Comparison of ENCODE assay signal across 15 cellular contexts in genomic region chr1:116769994-116770393, GRCh38. TPM values are rescaled to one million over a fixed set of nuclear protein-coding genes. Genes with fewer than 3 reads are reported as not detected.
DNase-seq lines count a peak whose midpoint lies in the region; ATAC-seq and TF ChIP-seq lines count a peak whose summit lies in the region.
"Had no signal": no experiment of that assay in that cellular context is flagged by ENCODE, and none has a peak within 500 bp of the region (broad histone marks: within the 10 kb centered on the region; RNA-seq: fewer than 3 reads in every experiment).

No MANE protein-coding gene starts in this region.

- peak overlapping the region; percentile 29 to 94 (median 79) for H3K4me3 Mint-ChIP-seq in CD4-positive, alpha-beta memory T cell
- H3K4me3 Mint-ChIP-seq in activated CD4-positive, alpha-beta memory T cell treated with anti-CD3 and anti-CD28 coated beads for 36 hours: peak overlapping the region; percentile 99
- peak overlapping the region; percentile 71 to 93 (median 83) for H3K4me3 Mint-ChIP-seq in immature natural killer cell

- intact Hi-C loops in CD4-positive, alpha-beta memory T cell (cut with micrococcal nuclease): loop anchor here (1.0 to 10.0 kb wide), 6 partner anchors 8 to 395 kb away; partner anchors contain the start of genes ATP1A1 and CD2
- intact Hi-C loops in activated CD4-positive, alpha-beta memory T cell treated with anti-CD3 and anti-CD28 coated beads for 36 hours (cut with micrococcal nuclease): loop anchor here (1.0 to 10.0 kb wide), 10 partner anchors 16 to 595 kb away; partner anchors contain the start of genes CD2, MAN1A2 and TTF2
- intact Hi-C loops in heart left ventricle (cut with DNase I): loop anchor here in 1 of 10 donors (5.0 kb wide), 1 partner anchor 42 kb away; no protein-coding TSS in a partner anchor

- no peak for TF ChIP-seq POLR2A in heart left ventricle (IDR thresholded peaks at IDR 0.05)

- H3K4me3 ChIP-seq in CD4-positive, alpha-beta memory T cell (ENCODE audit: low read length in 2 of 2): peak overlapping the region in 1 of 2 donors; percentile 11
- no peak overlapping the region for H3K4me3 ChIP-seq in heart left ventricle
- H3K4me3 ChIP-seq: ascending aorta, prostate gland, tibial nerve had no signal

- CTCF ChIA-PET in CD4-positive, alpha-beta memory T cell (lab: Charles Lee; ENCODE audit: partially characterized antibody): interaction anchor here (0.9 to 15.3 kb wide), 17 partner anchors 8 to 290 kb away, joined by 3 to 276 read pairs (median 6); partner anchors contain the start of genes CD2 and TTF2
- CTCF ChIA-PET in activated CD4-positive, alpha-beta memory T cell treated with anti-CD3 and anti-CD28 coated beads for 36 hours (lab: Charles Lee): interaction anchor here (0.8 to 10.8 kb wide), 20 partner anchors 9 to 290 kb away, joined by 3 to 181 read pairs (median 4); partner anchors contain the start of genes CD2 and TTF2

- no peak for TF ChIP-seq CTCF in heart left ventricle (IDR thresholded peaks at IDR 0.05)

- H3K27me3 Mint-ChIP-seq in CD4-positive, alpha-beta memory T cell: no peaks in the 10 kb centered on the region
- no peaks in the 10 kb centered on the region for H3K27me3 Mint-ChIP-seq in activated CD4-positive, alpha-beta memory T cell treated with anti-CD3 and anti-CD28 coated beads for 36 hours
- H3K27me3 Mint-ChIP-seq in immature natural killer cell (ENCODE audit: low read depth in 3 of 3): peaks cover 3 to 11% (median 9%) of the 10 kb centered on the region in 3 donors

- H3K4me1 ChIP-seq in CD4-positive, alpha-beta memory T cell (ENCODE audit: insufficient read depth, low read length): peaks cover 83% of the 10 kb centered on the region
- peaks cover 0 to 52% (median 0%) of the 10 kb centered on the region in 12 donors for H3K4me1 ChIP-seq in heart left ventricle
- H3K4me1 ChIP-seq: ascending aorta, prostate gland, tibial nerve had no signal

- H3K27me3 ChIP-seq in CD4-positive, alpha-beta memory T cell (ENCODE audit: insufficient read depth, low read length): no peaks in the 10 kb centered on the region
- H3K27me3 ChIP-seq in heart left ventricle: peaks cover 0 to 4% (median 0%) of the 10 kb centered on the region in 9 donors
- H3K27me3 ChIP-seq: ascending aorta, tibial nerve had no signal

- peaks cover 71 to 86% (median 78%) of the 10 kb centered on the region in 4 donors for H3K4me1 Mint-ChIP-seq in CD4-positive, alpha-beta memory T cell
- peaks cover 91% of the 10 kb centered on the region for H3K4me1 Mint-ChIP-seq in activated CD4-positive, alpha-beta memory T cell treated with anti-CD3 and anti-CD28 coated beads for 36 hours (ENCODE audit: low read depth)
- H3K4me1 Mint-ChIP-seq in immature natural killer cell: peaks cover 80 to 89% of the 10 kb centered on the region in 2 donors

- POLR2A ChIA-PET in CD4-positive, alpha-beta memory T cell (lab: Charles Lee; ENCODE audit: partially characterized antibody): interaction anchor here (0.7 to 33.0 kb wide), 19 partner anchors 9 to 869 kb away, joined by 3 to 1832 read pairs (median 8); partner anchors contain the start of genes CD2 and TTF2
- POLR2A ChIA-PET in activated CD4-positive, alpha-beta memory T cell treated with anti-CD3 and anti-CD28 coated beads for 36 hours (lab: Charles Lee): interaction anchor here (0.5 to 19.5 kb wide), 14 partner anchors 8 to 292 kb away, joined by 3 to 1099 read pairs (median 22); partner anchors contain the start of genes CD2 and TTF2

- peak overlapping the region; percentile 88 for H3K27ac ChIP-seq in CD4-positive, alpha-beta memory T cell (ENCODE audit: low read depth, low read length)
- H3K27ac ChIP-seq in heart left ventricle: peak overlapping the region in 1 of 12 donors; percentile 57
- H3K27ac ChIP-seq: ascending aorta, prostate gland, tibial nerve had no signal

- peak overlapping the region; percentile 97 to 99 (median 98) for H3K27ac Mint-ChIP-seq in CD4-positive, alpha-beta memory T cell
- H3K27ac Mint-ChIP-seq in activated CD4-positive, alpha-beta memory T cell treated with anti-CD3 and anti-CD28 coated beads for 36 hours: peak overlapping the region; percentile 99
- H3K27ac Mint-ChIP-seq in immature natural killer cell: peak overlapping the region; percentile 84 to 98 (median 95)

- no peak for DNase-seq in CD4-positive, alpha-beta memory T cell
- DNase-seq in activated CD4-positive, alpha-beta memory T cell treated with anti-CD3 and anti-CD28 coated beads for 36 hours: peak; percentile 45
- DNase-seq in immature natural killer cell: no peak
- no peak for DNase-seq in heart left ventricle
- DNase-seq in NCI-H187 treated with DMSO at 0.1 percent for 48 hours (lab: John Stamatoyannopoulos, UW): no peak
- DNase-seq in dermis blood vessel endothelial cell: no peak
- DNase-seq: cortex of kidney, left colon, NCI-H1048, SHP77 treated with DMSO at 0.1 percent for 48 hours, T1000 had no signal

- WGBS in heart left ventricle, 4 donors: 89 to 93% (median 90%) methylated on average over 9 of the region's 9 CpGs

- H3K9me3 Mint-ChIP-seq in CD4-positive, alpha-beta memory T cell: peaks cover 0 to 4% (median 0%) of the 10 kb centered on the region in 8 donors
- H3K9me3 Mint-ChIP-seq in activated CD4-positive, alpha-beta memory T cell treated with anti-CD3 and anti-CD28 coated beads for 36 hours: no peaks in the 10 kb centered on the region
- no peaks in the 10 kb centered on the region for H3K9me3 Mint-ChIP-seq in immature natural killer cell

- ATAC-seq in GM19455 (IDR thresholded peaks at IDR 0.05; ENCODE audit: unreplicated experiment) (peak; percentile 11), heart left ventricle (no peak)

- no peaks in the 10 kb centered on the region for H3K9me3 ChIP-seq in CD4-positive, alpha-beta memory T cell (ENCODE audit: control insufficient read depth in 1 of 2, low read length in 2 of 2)
- H3K9me3 ChIP-seq in heart left ventricle: peaks cover 0 to 8% (median 0%) of the 10 kb centered on the region in 12 donors
- H3K9me3 ChIP-seq: ascending aorta, prostate gland had no signal

- H3K36me3 Mint-ChIP-seq in CD4-positive, alpha-beta memory T cell: peaks cover 46 to 49% of the 10 kb centered on the region in 2 donors
- H3K36me3 Mint-ChIP-seq in activated CD4-positive, alpha-beta memory T cell treated with anti-CD3 and anti-CD28 coated beads for 36 hours: peaks cover 84% of the 10 kb centered on the region
- H3K36me3 Mint-ChIP-seq in immature natural killer cell: peaks cover 43 to 62% (median 44%) of the 10 kb centered on the region in 3 donors

- peaks cover 32% of the 10 kb centered on the region for H3K36me3 ChIP-seq in CD4-positive, alpha-beta memory T cell (ENCODE audit: insufficient read depth, low read length)
- H3K36me3 ChIP-seq in heart left ventricle: no peaks in the 10 kb centered on the region
- H3K36me3 ChIP-seq: ascending aorta, prostate gland, tibial nerve had no signal

RNA-seq across cellular contexts. Expression of gene CD2, which starts 15.8 kb away (rescaled TPM):
- 100 to 1,000 TPM; 305 to 316 TPM for total RNA-seq in CD4-positive, alpha-beta memory T cell
- 100 to 1,000 TPM; 409 to 471 TPM for polyA plus RNA-seq in CD4-positive, alpha-beta memory T cell
- 100 to 1,000 TPM; 335 to 355 TPM for total RNA-seq in activated CD4-positive, alpha-beta memory T cell treated with anti-CD3 and anti-CD28 coated beads for 36 hours
- polyA plus RNA-seq in immature natural killer cell: 100 to 1,000 TPM; 246 to 341 (median 325) TPM
- 1 to 10 TPM in 3 of 9 donors, under 1 TPM in 3, not detected in 3; 0.40 to 9.7 (median 1.1) TPM for total RNA-seq in heart left ventricle
- polyA plus RNA-seq in heart left ventricle: under 1 TPM; 0.33 to 0.53 TPM
- total RNA-seq in dermis blood vessel endothelial cell: not detected in 2 replicates
- total RNA-seq: ascending aorta had no signal

Comparison
In these comparisons a context has a peak if more than half of its experiments do, and no peak if none do; other contexts are left out.
1. RNA of gene CD2, which starts 15.8 kb away (total RNA-seq): 335 to 355 TPM in activated CD4-positive, alpha-beta memory T cell treated with anti-CD3 and anti-CD28 coated beads for 36 hours and 305 to 316 TPM in CD4-positive, alpha-beta memory T cell; 0.40 to 9.7 TPM in heart left ventricle and not detected in dermis blood vessel endothelial cell; every median in the first group is over 10 times any median in the second.
2. Peak in every context shown above with its lines, with median percentiles within 50 percentile points of each other: H3K27ac Mint-ChIP-seq and H3K4me3 Mint-ChIP-seq.